Comparison of ENCODE assay signal across 9 cellular contexts in the genomic region with DNA sequence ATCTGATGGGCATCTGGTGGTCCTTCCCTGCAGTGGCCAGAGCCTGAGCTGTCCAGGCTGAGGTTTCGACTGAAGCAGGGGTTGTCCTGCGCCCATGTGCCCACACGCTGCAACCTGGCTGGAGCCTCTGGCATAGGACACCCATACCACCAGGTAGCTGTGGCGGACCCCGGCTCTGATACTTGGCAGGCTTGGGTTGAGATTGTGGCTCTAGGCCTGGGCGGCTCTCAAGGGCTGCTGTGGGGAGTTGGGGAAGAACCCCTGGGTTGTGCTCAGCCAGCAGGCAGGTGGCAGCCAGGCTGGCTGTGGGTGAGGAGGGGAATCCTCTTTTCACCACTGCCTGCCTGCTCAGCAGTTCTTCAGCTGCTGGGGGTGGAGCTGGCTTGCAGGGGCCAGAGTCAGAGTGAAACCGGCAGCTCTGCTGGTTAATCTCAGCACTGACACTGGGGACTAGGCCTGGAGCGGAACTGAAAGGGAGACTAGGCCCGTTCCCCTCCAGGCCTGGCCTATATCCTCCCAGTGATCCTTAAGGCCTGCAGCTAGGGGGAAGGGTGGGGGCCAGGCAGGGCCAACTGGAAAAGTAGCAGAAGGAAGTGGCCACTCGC. TPM values are rescaled to one million over a fixed set of nuclear protein-coding genes. Genes with fewer than 3 reads are reported as not detected.
DNase-seq lines count a peak whose midpoint lies in the region; ATAC-seq and TF ChIP-seq lines count a peak whose summit lies in the region.
"Had no signal": no experiment of that assay in that cellular context is flagged by ENCODE, and none has a peak within 500 bp of the region (broad histone marks: within the 10 kb centered on the region; RNA-seq: fewer than 3 reads in every experiment).

No MANE protein-coding gene starts in this region.

- peak; percentile 59 to 87 (median 73) for DNase-seq in CD8-positive, alpha-beta T cell
- peak; percentile 68 for DNase-seq in Jurkat, Clone E6-1 (ENCODE audit: low read depth, low spot score)
- DNase-seq in activated CD4-positive, alpha-beta memory T cell treated with anti-CD3 and anti-CD28 coated beads, Interleukin-2, amount 10 ng/mL, durations not matched to agents 7 days and 5 days, result peak; percentile 93
- DNase-seq in epithelial cell of prostate (ENCODE audit: low read depth, low spot score) (no peak), NCI-H1092 treated with DMSO at 0.1 percent for 48 hours (lab: John Stamatoyannopoulos, UW) (no peak)

- peak overlapping the region; percentile 90 for H3K27ac Mint-ChIP-seq in CD8-positive, alpha-beta T cell
- H3K27ac Mint-ChIP-seq in activated CD4-positive, alpha-beta memory T cell treated with anti-CD3 and anti-CD28 coated beads, Interleukin-2, amount 10 ng/mL, durations not matched to agents 7 days and 5 days, result peak overlapping the region; percentile 84

- H3K9me3 ChIP-seq in CD8-positive, alpha-beta T cell (ENCODE audit: low read length), result no peaks in the 10 kb centered on the region
- no peaks in the 10 kb centered on the region for H3K9me3 ChIP-seq in neutrophil
- H3K9me3 ChIP-seq in thymus (ENCODE audit: control insufficient read depth), result no peaks in the 10 kb centered on the region
- H3K9me3 ChIP-seq: thoracic aorta had no signal

- peak overlapping the region; percentile 66 for H3K4me3 Mint-ChIP-seq in CD8-positive, alpha-beta T cell
- H3K4me3 Mint-ChIP-seq in activated CD4-positive, alpha-beta memory T cell treated with anti-CD3 and anti-CD28 coated beads, Interleukin-2, amount 10 ng/mL, durations not matched to agents 7 days and 5 days, result peak overlapping the region; percentile 48

- intact Hi-C loops in CD8-positive, alpha-beta T cell (cut with DNase I, micrococcal nuclease), result loop anchor here (1.0 to 2.0 kb wide), 2 partner anchors 10 to 14 kb away; no protein-coding TSS in a partner anchor

- peaks cover 15% of the 10 kb centered on the region for H3K36me3 ChIP-seq in CD8-positive, alpha-beta T cell (ENCODE audit: insufficient read depth, low read length)
- H3K36me3 ChIP-seq in neutrophil (peaks cover 31% of the 10 kb centered on the region), thymus (ENCODE audit: control insufficient read depth, insufficient read depth) (peaks cover 53% of the 10 kb centered on the region)

- no peak for TF ChIP-seq CTCF in CD8-positive, alpha-beta T cell (IDR thresholded peaks at IDR 0.05)
- no peak for TF ChIP-seq CTCF in neutrophil (IDR thresholded peaks at IDR 0.05)

- H3K9me3 Mint-ChIP-seq in CD8-positive, alpha-beta T cell, result no peaks in the 10 kb centered on the region
- H3K9me3 Mint-ChIP-seq in activated CD4-positive, alpha-beta memory T cell treated with anti-CD3 and anti-CD28 coated beads, Interleukin-2, amount 10 ng/mL, durations not matched to agents 7 days and 5 days, result no peaks in the 10 kb centered on the region

- no peaks in the 10 kb centered on the region for H3K27me3 Mint-ChIP-seq in CD8-positive, alpha-beta T cell (ENCODE audit: low read depth)
- peaks cover 1% of the 10 kb centered on the region for H3K27me3 Mint-ChIP-seq in activated CD4-positive, alpha-beta memory T cell treated with anti-CD3 and anti-CD28 coated beads, Interleukin-2, amount 10 ng/mL, durations not matched to agents 7 days and 5 days

- H3K27me3 ChIP-seq in CD8-positive, alpha-beta T cell (ENCODE audit: insufficient read depth, low read length), result no peaks in the 10 kb centered on the region
- H3K27me3 ChIP-seq in neutrophil, result no peaks in the 10 kb centered on the region
- no peaks in the 10 kb centered on the region for H3K27me3 ChIP-seq in thymus (ENCODE audit: control insufficient read depth, insufficient read depth)

- peak; percentile 96 for ATAC-seq in CD8-positive, alpha-beta T cell
- ATAC-seq in GM21447 (IDR thresholded peaks at IDR 0.05; ENCODE audit: unreplicated experiment), result peak; percentile 80

- peaks cover 48% of the 10 kb centered on the region for H3K36me3 Mint-ChIP-seq in CD8-positive, alpha-beta T cell
- peaks cover 70% of the 10 kb centered on the region for H3K36me3 Mint-ChIP-seq in activated CD4-positive, alpha-beta memory T cell treated with anti-CD3 and anti-CD28 coated beads, Interleukin-2, amount 10 ng/mL, durations not matched to agents 7 days and 5 days (ENCODE audit: low read depth)

- peaks cover 68% of the 10 kb centered on the region for H3K4me1 Mint-ChIP-seq in CD8-positive, alpha-beta T cell (ENCODE audit: low read depth)
- peaks cover 73% of the 10 kb centered on the region for H3K4me1 Mint-ChIP-seq in activated CD4-positive, alpha-beta memory T cell treated with anti-CD3 and anti-CD28 coated beads, Interleukin-2, amount 10 ng/mL, durations not matched to agents 7 days and 5 days

- CTCF ChIA-PET in CD8-positive, alpha-beta T cell (lab: Charles Lee), result interaction anchor here (0.8 to 28.0 kb wide), 6 partner anchors 10 to 42 kb away, joined by 3 to 1191 read pairs (median 6); partner anchors contain the start of gene SH2B3
- CTCF ChIA-PET in activated CD4-positive, alpha-beta memory T cell treated with anti-CD3 and anti-CD28 coated beads, Interleukin-2, amount 10 ng/mL, durations not matched to agents 7 days and 5 days (lab: Charles Lee), result interaction anchor here (0.5 to 4.6 kb wide), 12 partner anchors 10 to 48 kb away, joined by 3 to 56 read pairs (median 5); no protein-coding TSS in a partner anchor

- POLR2A ChIA-PET in CD8-positive, alpha-beta T cell (lab: Charles Lee), result interaction anchor here (0.5 to 2.9 kb wide), 12 partner anchors 7 to 1444 kb away, joined by 3 to 38 read pairs (median 3); partner anchors contain the start of genes ACAD10, BRAP and SH2B3
- POLR2A ChIA-PET in activated CD4-positive, alpha-beta memory T cell treated with anti-CD3 and anti-CD28 coated beads, Interleukin-2, amount 10 ng/mL, durations not matched to agents 7 days and 5 days (lab: Charles Lee), result interaction anchor here (0.6 to 10.9 kb wide), 8 partner anchors 8 to 388 kb away, joined by 3 to 257 read pairs (median 4); partner anchors contain the start of gene SH2B3

- peak overlapping the region; percentile 38 for H3K27ac ChIP-seq in CD8-positive, alpha-beta T cell (ENCODE audit: low read depth, low read length)
- peak overlapping the region; percentile 61 for H3K27ac ChIP-seq in epithelial cell of prostate
- H3K27ac ChIP-seq in neutrophil, result peak overlapping the region; percentile 80
- peak overlapping the region; percentile 32 for H3K27ac ChIP-seq in thymus (ENCODE audit: low read depth)

- peaks cover 47% of the 10 kb centered on the region for H3K4me1 ChIP-seq in CD8-positive, alpha-beta T cell (ENCODE audit: insufficient read depth, low read length)
- H3K4me1 ChIP-seq in neutrophil (ENCODE audit: control insufficient read depth in 1 of 2, insufficient read depth in 1 of 2, low read depth in 1 of 2, low read length in 1 of 2) (peaks cover 53 to 56% of the 10 kb centered on the region in 2 experiments), thymus (ENCODE audit: control insufficient read depth, insufficient read depth, low read length) (no peaks in the 10 kb centered on the region)

- peak overlapping the region; percentile 22 for H3K4me3 ChIP-seq in CD8-positive, alpha-beta T cell (ENCODE audit: low read depth, low read length)
- H3K4me3 ChIP-seq in Jurkat, Clone E6-1 (ENCODE audit: low read length), result no peak overlapping the region
- H3K4me3 ChIP-seq in neutrophil (ENCODE audit: low read depth in 1 of 2, low read length in 1 of 2) (peak overlapping the region in 1 of 2 experiments; percentile 16), thymus (ENCODE audit: low read length) (no peak overlapping the region)
- H3K4me3 ChIP-seq: thoracic aorta had no signal

- 41% methylated on average over 10 of the region's 10 CpGs for WGBS in thymus

RNA-seq across cellular contexts. Expression of gene SH2B3, which starts 39.1 kb away (rescaled TPM):
- 10 to 100 TPM; 48.7 to 48.8 TPM for total RNA-seq in CD8-positive, alpha-beta T cell
- 9.7 TPM for polyA plus RNA-seq in Jurkat, Clone E6-1 (2012; ENCODE audit: insufficient read depth, insufficient read length)
- 10 to 100 TPM; 18.8 to 20.2 TPM for total RNA-seq in activated CD4-positive, alpha-beta memory T cell treated with anti-CD3 and anti-CD28 coated beads, Interleukin-2, amount 10 ng/mL, durations not matched to agents 7 days and 5 days
- polyA plus RNA-seq in thymus, result 9.1 TPM

Comparison
In these comparisons a context has a peak if more than half of its experiments do, and no peak if none do; other contexts are left out.
1. DNase-seq: peak in CD8-positive, alpha-beta T cell (7 of 7), Jurkat, Clone E6-1 (single experiment) and activated CD4-positive, alpha-beta memory T cell treated with anti-CD3 and anti-CD28 coated beads, Interleukin-2, amount 10 ng/mL, durations not matched to agents 7 days and 5 days (single experiment); none in epithelial cell of prostate (single experiment) and NCI-H1092 treated with DMSO at 0.1 percent for 48 hours (single experiment).
2. Peak in every context shown above with its lines, with median percentiles within 50 percentile points of each other: H3K27ac ChIP-seq.